ENCODE assay signal across 8 cellular contexts in genomic region chr7:100093054-100093453, GRCh38. TPM values are rescaled to one million over a fixed set of nuclear protein-coding genes. Genes with fewer than 3 reads are reported as not detected.
DNase-seq lines count a peak whose midpoint lies in the region; ATAC-seq and TF ChIP-seq lines count a peak whose summit lies in the region.
"Had no signal": no experiment of that assay in that cellular context is flagged by ENCODE, and none has a peak within 500 bp of the region (broad histone marks: within the 10 kb centered on the region; RNA-seq: fewer than 3 reads in every experiment).

No MANE protein-coding gene starts in this region.

- peaks cover 9% of the 10 kb centered on the region for H3K36me3 ChIP-seq in Caco-2 (ENCODE audit: control insufficient read depth, insufficient read depth, low read length)

- BruUV-seq in Caco-2 (replicated peaks; lab: Mats Ljungman, UMichigan) = TSS peak; percentile 25

- intact Hi-C loops in Caco-2 (cut with micrococcal nuclease; ENCODE audit: unreplicated experiment) = no loop called here
- intact Hi-C loops in CD4-positive, alpha-beta T cell (cut with DNase I, micrococcal nuclease) = no loop called here

- CTCF ChIA-PET in Caco-2 (lab: Charles Lee) = no interaction called here
- CTCF ChIA-PET in WTC11 (lab: Charles Lee) = no interaction called here
- CTCF ChIA-PET in CD4-positive, alpha-beta T cell (lab: Charles Lee) = no interaction called here

- no peak for ATAC-seq in WTC11
- no peak for ATAC-seq in omental fat pad (ENCODE audit: low FRiP score)
- no peak for ATAC-seq in CD4-positive, alpha-beta T cell (ENCODE audit: poor library complexity)

- H3K27ac ChIP-seq in CD4-positive, alpha-beta T cell (ENCODE audit: low read depth, low read length) = no peak overlapping the region

- H3K4me3 Mint-ChIP-seq in Caco-2 (ENCODE audit: unreplicated experiment) (no peak overlapping the region), WTC11 (no peak overlapping the region)
- H3K4me3 Mint-ChIP-seq in CD4-positive, alpha-beta T cell = no peak overlapping the region
- H3K4me3 Mint-ChIP-seq: activated CD4-positive, alpha-beta T cell treated with anti-CD3 and anti-CD28 coated beads, Interleukin-2, amount 10 ng/mL, durations not matched to agents 24 days and 14 days had no signal

- H3K4me3 ChIP-seq in Caco-2 (ENCODE audit: low read depth, low read length) = no peak overlapping the region

- no peaks in the 10 kb centered on the region for H3K27me3 Mint-ChIP-seq in Caco-2 (ENCODE audit: insufficient read depth, unreplicated experiment)
- no peaks in the 10 kb centered on the region for H3K27me3 Mint-ChIP-seq in WTC11 (ENCODE audit: low read depth)
- H3K27me3 Mint-ChIP-seq in CD4-positive, alpha-beta T cell = no peaks in the 10 kb centered on the region
- H3K27me3 Mint-ChIP-seq: activated CD4-positive, alpha-beta T cell treated with anti-CD3 and anti-CD28 coated beads, Interleukin-2, amount 10 ng/mL, durations not matched to agents 24 days and 14 days had no signal

- POLR2A ChIA-PET in Caco-2 (lab: Charles Lee) = interaction anchor here (1.0 kb wide), 1 partner anchor 9 kb away, joined by 4 read pairs; no protein-coding TSS in a partner anchor
- POLR2A ChIA-PET in WTC11 (lab: Charles Lee) = interaction anchor here (0.6 to 6.2 kb wide), 3 partner anchors 8 to 170 kb away, joined by 3 to 41 read pairs (median 5); partner anchors contain the start of genes AP4M1 and MCM7
- POLR2A ChIA-PET in CD4-positive, alpha-beta T cell (lab: Charles Lee) = interaction anchor here (1.8 kb wide), 1 partner anchor 8 kb away, joined by 6 read pairs; the partner anchor contains the start of genes AP4M1 and MCM7

- no peaks in the 10 kb centered on the region for H3K9me3 Mint-ChIP-seq in Caco-2 (ENCODE audit: unreplicated experiment)
- no peaks in the 10 kb centered on the region for H3K9me3 Mint-ChIP-seq in WTC11
- no peaks in the 10 kb centered on the region for H3K9me3 Mint-ChIP-seq in CD4-positive, alpha-beta T cell
- H3K9me3 Mint-ChIP-seq: activated CD4-positive, alpha-beta T cell treated with anti-CD3 and anti-CD28 coated beads, Interleukin-2, amount 10 ng/mL, durations not matched to agents 24 days and 14 days had no signal

- DNase-seq in Caco-2 (no peak), WTC11 (ENCODE audit: low spot score) (no peak), omental fat pad (ENCODE audit: low spot score) (no peak)
- no peak for DNase-seq in CD4-positive, alpha-beta T cell
- DNase-seq: activated CD4-positive, alpha-beta T cell treated with anti-CD3 and anti-CD28 coated beads, Interleukin-2, amount 10 ng/mL, durations not matched to agents 24 days and 14 days; effector CD8-positive, alpha-beta T cell; hippocampal formation; midbrain had no signal

- H3K27ac Mint-ChIP-seq in Caco-2 (ENCODE audit: unreplicated experiment) (peak overlapping the region; percentile 6), WTC11 (peak overlapping the region; percentile 58)
- H3K27ac Mint-ChIP-seq in CD4-positive, alpha-beta T cell = no peak overlapping the region

- 0 out of 2 replicates have a peak, but pooled peaks cover 3% of the 10 kb centered on the region for H3K4me1 ChIP-seq in Caco-2

- H3K4me1 Mint-ChIP-seq in Caco-2 (ENCODE audit: low read depth, unreplicated experiment) = peaks cover 10% of the 10 kb centered on the region
- H3K4me1 Mint-ChIP-seq in WTC11 = peaks cover 8% of the 10 kb centered on the region
- peaks cover 35% of the 10 kb centered on the region for H3K4me1 Mint-ChIP-seq in CD4-positive, alpha-beta T cell (ENCODE audit: low read depth)

- H3K27me3 ChIP-seq in Caco-2 (replicated peaks; ENCODE audit: control insufficient read depth, insufficient read depth, low read length) = no peaks in the 10 kb centered on the region
- H3K27me3 ChIP-seq in CD4-positive, alpha-beta T cell (ENCODE audit: control insufficient read depth, insufficient read depth, low read length) = no peaks in the 10 kb centered on the region

- H3K9me3 ChIP-seq in Caco-2 = no peaks in the 10 kb centered on the region
- H3K9me3 ChIP-seq in CD4-positive, alpha-beta T cell (ENCODE audit: control insufficient read depth, low read length) = no peaks in the 10 kb centered on the region

- peaks cover 94% of the 10 kb centered on the region for H3K36me3 Mint-ChIP-seq in Caco-2 (ENCODE audit: insufficient read depth, unreplicated experiment)
- H3K36me3 Mint-ChIP-seq in WTC11 = peaks cover 78% of the 10 kb centered on the region
- peaks cover 87% of the 10 kb centered on the region for H3K36me3 Mint-ChIP-seq in CD4-positive, alpha-beta T cell (ENCODE audit: low read depth)

- TF ChIP-seq CTCF in Caco-2 (IDR thresholded peaks at IDR 0.05; ENCODE audit: insufficient read depth in 1 of 2, low read depth in 1 of 2, low read length in 1 of 2, severe bottlenecking in 1 of 2, unreplicated experiment in 1 of 2) = no peak
- no peak for TF ChIP-seq CTCF in WTC11 (IDR thresholded peaks at IDR 0.05)
- no peak for TF ChIP-seq CTCF in omental fat pad (IDR thresholded peaks at IDR 0.05)
- no peak for TF ChIP-seq CTCF in CD4-positive, alpha-beta T cell (IDR thresholded peaks at IDR 0.05)

TF ChIP-seq in WTC11, 78 proteins besides CTCF, POLR2A, EP300 and RAD21 (continues in another document):
- TF ChIP-seq TCF7 (CRISPR knock-in tag; IDR thresholded peaks at IDR 0.05; ENCODE audit: low read depth) (no peak), RORB (CRISPR knock-in tag; IDR thresholded peaks at IDR 0.05) (no peak), ZNF121 (CRISPR knock-in tag; IDR thresholded peaks at IDR 0.05) (no peak), GRHL2 (CRISPR knock-in tag; IDR thresholded peaks at IDR 0.05; ENCODE audit: insufficient replicate concordance, severe bottlenecking) (no peak), IRF2 (CRISPR knock-in tag; IDR thresholded peaks at IDR 0.05; ENCODE audit: borderline replicate concordance, low read depth) (no peak), CREM (CRISPR knock-in tag; IDR thresholded peaks at IDR 0.05) (no peak), AR (CRISPR knock-in tag; IDR thresholded peaks at IDR 0.05) (no peak), SMAD4 (CRISPR knock-in tag; IDR thresholded peaks at IDR 0.05) (no peak), E2F1 (CRISPR knock-in tag; IDR thresholded peaks at IDR 0.05) (no peak), ETV6 (CRISPR knock-in tag; IDR thresholded peaks at IDR 0.05) (no peak), ZSCAN18 (CRISPR knock-in tag; IDR thresholded peaks at IDR 0.05) (no peak)

RNA-seq across cellular contexts. Expression of gene COPS6, which starts 4.3 kb away (rescaled TPM):
- 142 and 150 TPM in 2 replicates for total RNA-seq in Caco-2 (2022)
- total RNA-seq in WTC11 (2021) = 118 to 124 TPM (median 119 TPM) in 3 replicates
- 10 to 100 TPM; 41.6 to 69.0 (median 50.0) TPM for total RNA-seq in omental fat pad
- total RNA-seq in CD4-positive, alpha-beta T cell = 10 to 100 TPM; 79.0 to 83.9 TPM

RNA-seq across cellular contexts. Expression of gene MCM7, which starts 8.1 kb away (rescaled TPM):
- total RNA-seq in Caco-2 (2022) (227 and 240 TPM in 2 replicates), WTC11 (2021) (306 to 351 TPM (median 315 TPM) in 3 replicates), omental fat pad (10 to 100 TPM; 17.6 to 42.7 (median 28.7) TPM)
- 10 to 100 TPM; 54.5 to 56.0 TPM for total RNA-seq in CD4-positive, alpha-beta T cell

RNA-seq across cellular contexts. Expression of gene AP4M1, which starts 8.4 kb away (rescaled TPM):
- total RNA-seq in Caco-2 (2022) (14.9 and 16.2 TPM in 2 replicates), WTC11 (2021) (16.9 to 18.0 TPM (median 17.4 TPM) in 3 replicates), omental fat pad (10 to 100 TPM in 2 of 4 donors, 1 to 10 TPM in 2; 7.2 to 20.6 (median 9.8) TPM)
- total RNA-seq in CD4-positive, alpha-beta T cell = 1 to 10 TPM; 2.8 to 4.0 TPM

RNA-seq across cellular contexts. Expression of gene ZNF3, which starts 11.5 kb away (rescaled TPM):
- total RNA-seq in Caco-2 (2022) (37.8 and 41.1 TPM in 2 replicates), WTC11 (2021) (38.1 to 48.3 TPM (median 39.1 TPM) in 3 replicates), omental fat pad (10 to 100 TPM; 14.5 to 25.4 (median 17.9) TPM)
- 10 to 100 TPM; 38.3 to 40.3 TPM for total RNA-seq in CD4-positive, alpha-beta T cell

RNA-seq across cellular contexts. Expression of gene TAF6, which starts 26.1 kb away (rescaled TPM):
- total RNA-seq in Caco-2 (2022) = 81.1 and 81.2 TPM in 2 replicates
- total RNA-seq in WTC11 (2021) = 121 to 132 TPM (median 122 TPM) in 3 replicates
- 10 to 100 TPM; 21.0 to 37.5 (median 30.3) TPM for total RNA-seq in omental fat pad
- total RNA-seq in CD4-positive, alpha-beta T cell = 10 to 100 TPM; 34.8 to 37.4 TPM
